25 cellular contexts compared by ENCODE assay signal in the genomic region with DNA sequence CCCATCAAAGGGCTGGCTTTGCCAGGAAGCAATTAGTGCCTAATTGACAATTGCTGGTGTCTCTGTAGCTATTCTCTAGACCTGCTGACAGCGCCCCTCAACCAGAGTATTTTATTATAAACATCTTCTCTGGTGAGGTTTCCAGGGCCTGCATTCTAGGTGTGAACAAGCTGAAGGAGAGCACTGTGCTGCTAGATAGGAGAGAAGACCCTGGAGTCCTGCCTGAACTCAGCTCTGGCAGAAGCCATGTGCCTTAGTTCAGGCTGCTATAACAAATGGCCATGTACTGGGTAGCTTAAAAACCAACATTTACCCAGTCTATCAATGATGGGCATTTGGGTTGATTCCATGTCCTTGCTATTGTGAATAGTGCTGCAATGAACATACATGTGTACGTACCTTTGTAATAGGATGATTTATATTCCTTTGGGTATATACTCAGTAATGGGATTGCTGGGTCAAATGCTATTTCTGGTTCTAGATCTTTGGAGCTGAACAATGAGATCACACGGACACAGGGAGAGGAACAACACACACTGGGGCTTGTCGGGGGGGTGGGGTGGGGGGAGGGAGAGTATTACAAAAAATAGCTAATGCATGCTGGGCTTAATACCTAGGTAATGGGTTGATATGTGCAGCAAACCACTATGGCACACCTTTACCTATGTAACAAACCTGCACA.
"Had no signal": no experiment of that assay in that cellular context is flagged by ENCODE, and none has a peak within 500 bp of the region (broad histone marks: within the 10 kb centered on the region; RNA-seq: fewer than 3 reads in every experiment).

No MANE protein-coding gene starts in this region.

- H3K4me1 ChIP-seq: SJCRH30 had no signal

- H3K27me3 ChIP-seq: ascending aorta, body of pancreas, MG63, SJCRH30 had no signal

- H3K4me3 ChIP-seq: ascending aorta, body of pancreas, MG63, SJCRH30 had no signal

- H3K36me3 Mint-ChIP-seq: activated CD4-positive, alpha-beta memory T cell treated with anti-CD3 and anti-CD28 coated beads for 36 hours; activated naive CD4-positive, alpha-beta T cell treated with anti-CD3 and anti-CD28 coated beads, Interleukin-2, amount 50 U/mL, for 72 hours had no signal

- DNase-seq: activated B cell treated with CpG ODN at 0.5 μM for 24 hours; activated CD4-positive, alpha-beta memory T cell treated with anti-CD3 and anti-CD28 coated beads for 36 hours; activated CD4-positive, alpha-beta T cell treated with anti-CD3 and anti-CD28 coated beads for 1 hour; activated CD4-positive, alpha-beta T cell treated with anti-CD3 and anti-CD28 coated beads, Interleukin-2, amount 10 ng/mL, durations not matched to agents 7 days and 5 days; activated CD8-positive, alpha-beta memory T cell treated with anti-CD3 and anti-CD28 coated beads for 24 hours; activated effector memory CD4-positive, alpha-beta T cell treated with anti-CD3 and anti-CD28 coated beads, Interleukin-2, amount 50 U/mL, for 16 hours; activated naive CD4-positive, alpha-beta T cell treated with Interleukin-2 at 50 U/mL for 16 hours; activated naive CD8-positive, alpha-beta T cell treated with anti-CD3 and anti-CD28 coated beads, Interleukin-2, amount 50 U/mL, for 24 hours; activated T-cell treated with anti-CD3 and anti-CD28 coated beads, Interleukin-2, amount 50 U/mL, for 4 hours; amniotic stem cell; body of pancreas; central memory CD4-positive, alpha-beta T cell; MG63; MV-4-11; NCI-H1436 treated with DMSO at 0.1 percent for 48 hours; NCI-H1930; NCI-H2171; NCI-H226; NCI-H526; SJCRH30; T-helper 17 cell; T-helper 9 cell had no signal

- H3K4me1 Mint-ChIP-seq: activated B cell treated with CpG ODN at 0.5 μM for 24 hours; activated CD4-positive, alpha-beta T cell treated with anti-CD3 and anti-CD28 coated beads, Interleukin-2, amount 10 ng/mL, durations not matched to agents 7 days and 5 days; activated naive CD8-positive, alpha-beta T cell treated with anti-CD3 and anti-CD28 coated beads, Interleukin-2, amount 50 U/mL, for 24 hours; T-helper 17 cell had no signal

- H3K27ac Mint-ChIP-seq: activated B cell treated with CpG ODN at 0.5 μM for 24 hours; activated CD4-positive, alpha-beta memory T cell treated with anti-CD3 and anti-CD28 coated beads for 36 hours; activated CD4-positive, alpha-beta T cell treated with anti-CD3 and anti-CD28 coated beads, Interleukin-2, amount 10 ng/mL, durations not matched to agents 7 days and 5 days; activated naive CD4-positive, alpha-beta T cell treated with anti-CD3 and anti-CD28 coated beads, Interleukin-2, amount 50 U/mL, for 72 hours; activated naive CD8-positive, alpha-beta T cell treated with anti-CD3 and anti-CD28 coated beads, Interleukin-2, amount 50 U/mL, for 24 hours; T-helper 17 cell had no signal

- H3K4me3 Mint-ChIP-seq: activated B cell treated with CpG ODN at 0.5 μM for 24 hours; activated CD4-positive, alpha-beta memory T cell treated with anti-CD3 and anti-CD28 coated beads for 36 hours; activated CD4-positive, alpha-beta T cell treated with anti-CD3 and anti-CD28 coated beads, Interleukin-2, amount 10 ng/mL, durations not matched to agents 7 days and 5 days; activated naive CD8-positive, alpha-beta T cell treated with anti-CD3 and anti-CD28 coated beads, Interleukin-2, amount 50 U/mL, for 24 hours; activated T-cell treated with anti-CD3 and anti-CD28 coated beads, Interleukin-2, amount 50 U/mL, for 4 hours; T-helper 17 cell had no signal

- H3K27ac ChIP-seq: ascending aorta, body of pancreas, SJCRH30 had no signal

- H3K9me3 ChIP-seq: ascending aorta, body of pancreas, MG63, SJCRH30 had no signal

- ATAC-seq: activated naive CD4-positive, alpha-beta T cell treated with anti-CD3 and anti-CD28 coated beads, Interleukin-2, amount 50 U/mL, for 72 hours; activated naive CD8-positive, alpha-beta T cell treated with anti-CD3 and anti-CD28 coated beads, Interleukin-2, amount 50 U/mL, for 24 hours; activated T-cell treated with anti-CD3 and anti-CD28 coated beads, Interleukin-2, amount 50 U/mL, for 4 hours; body of pancreas; HepG2; T-helper 17 cell had no signal

- H3K27me3 Mint-ChIP-seq: activated CD4-positive, alpha-beta T cell treated with anti-CD3 and anti-CD28 coated beads, Interleukin-2, amount 10 ng/mL, durations not matched to agents 7 days and 5 days had no signal

- H3K9me3 Mint-ChIP-seq: activated B cell treated with CpG ODN at 0.5 μM for 24 hours; activated CD4-positive, alpha-beta memory T cell treated with anti-CD3 and anti-CD28 coated beads for 36 hours; activated CD4-positive, alpha-beta T cell treated with anti-CD3 and anti-CD28 coated beads, Interleukin-2, amount 10 ng/mL, durations not matched to agents 7 days and 5 days; activated naive CD8-positive, alpha-beta T cell treated with anti-CD3 and anti-CD28 coated beads, Interleukin-2, amount 50 U/mL, for 24 hours; activated T-cell treated with anti-CD3 and anti-CD28 coated beads, Interleukin-2, amount 50 U/mL, for 4 hours had no signal

- H3K36me3 ChIP-seq: ascending aorta, MG63, SJCRH30 had no signal
